ENCODE assay signal across 17 cellular contexts in genomic region chr10:113347508-113347907, GRCh38.
DNase-seq lines count a peak whose midpoint lies in the region; ATAC-seq and TF ChIP-seq lines count a peak whose summit lies in the region.
"Had no signal": no experiment of that assay in that cellular context is flagged by ENCODE, and none has a peak within 500 bp of the region (broad histone marks: within the 10 kb centered on the region; RNA-seq: fewer than 3 reads in every experiment).

No MANE protein-coding gene starts in this region.

- H3K9me3 Mint-ChIP-seq in WTC11 = peaks cover 5% of the 10 kb centered on the region
- no peaks in the 10 kb centered on the region for H3K9me3 Mint-ChIP-seq in activated CD8-positive, alpha-beta T cell treated with anti-CD3 and anti-CD28 coated beads for 36 hours
- H3K9me3 Mint-ChIP-seq: CD4-positive, alpha-beta T cell; central memory CD8-positive, alpha-beta T cell; stimulated activated naive CD8-positive, alpha-beta T cell treated with anti-CD3 and anti-CD28 coated beads, Interleukin-15, amount 100 ng/mL, for 72 hours had no signal

- CTCF ChIA-PET in WTC11 (lab: Charles Lee) = interaction anchor here (2.5 kb wide), 1 partner anchor 37 kb away, joined by 9 read pairs; no protein-coding TSS in a partner anchor
- CTCF ChIA-PET in activated CD8-positive, alpha-beta T cell treated with anti-CD3 and anti-CD28 coated beads for 36 hours (lab: Charles Lee) = no interaction called here

- H3K27me3 ChIP-seq in right cardiac atrium (ENCODE audit: control insufficient read depth, insufficient read depth) = no peaks in the 10 kb centered on the region

- H3K4me1 ChIP-seq in right cardiac atrium (ENCODE audit: control insufficient read depth, insufficient read depth, low read length) = peaks cover 3% of the 10 kb centered on the region

- POLR2A ChIA-PET in WTC11 (lab: Charles Lee) = no interaction called here
- POLR2A ChIA-PET in activated CD8-positive, alpha-beta T cell treated with anti-CD3 and anti-CD28 coated beads for 36 hours (lab: Charles Lee) = no interaction called here

- no peak overlapping the region for H3K4me3 ChIP-seq in right cardiac atrium (ENCODE audit: low read length)
- H3K4me3 ChIP-seq: skin epidermis had no signal

- no peak overlapping the region for H3K27ac Mint-ChIP-seq in WTC11
- H3K27ac Mint-ChIP-seq in activated CD8-positive, alpha-beta T cell treated with anti-CD3 and anti-CD28 coated beads for 36 hours = no peak overlapping the region
- H3K27ac Mint-ChIP-seq: CD4-positive, alpha-beta T cell had no signal

- ATAC-seq in right cardiac atrium (peak; percentile 56 to 80), sciatic nerve (peak; percentile 57), WTC11 (no peak), HG03457 (IDR thresholded peaks at IDR 0.05; ENCODE audit: unreplicated experiment) (no peak)
- no peak for ATAC-seq in activated CD8-positive, alpha-beta T cell treated with anti-CD3 and anti-CD28 coated beads for 36 hours
- ATAC-seq: stimulated activated naive CD8-positive, alpha-beta T cell treated with anti-CD3 and anti-CD28 coated beads, Interleukin-15, amount 100 ng/mL, for 72 hours had no signal

- intact Hi-C loops in right cardiac atrium (cut with DNase I) = no loop called here
- intact Hi-C loops in sciatic nerve (cut with DNase I) = loop anchor here (10.0 kb wide), 1 partner anchor 1383 kb away; no protein-coding TSS in a partner anchor
- intact Hi-C loops in activated CD8-positive, alpha-beta T cell treated with anti-CD3 and anti-CD28 coated beads for 36 hours (cut with micrococcal nuclease) = no loop called here

- 54% methylated on average over 4 of the region's 4 CpGs for WGBS in right cardiac atrium

- H3K27me3 Mint-ChIP-seq in WTC11 (ENCODE audit: low read depth) = no peaks in the 10 kb centered on the region; the same call in 1 of the 2 replicates
- H3K27me3 Mint-ChIP-seq in activated CD8-positive, alpha-beta T cell treated with anti-CD3 and anti-CD28 coated beads for 36 hours = no peaks in the 10 kb centered on the region
- H3K27me3 Mint-ChIP-seq: CD4-positive, alpha-beta T cell; stimulated activated naive CD8-positive, alpha-beta T cell treated with anti-CD3 and anti-CD28 coated beads, Interleukin-15, amount 100 ng/mL, for 72 hours had no signal

- H3K9me3 ChIP-seq in right cardiac atrium (ENCODE audit: control insufficient read depth, low read length) = no peaks in the 10 kb centered on the region

- peaks cover 28% of the 10 kb centered on the region for H3K4me1 Mint-ChIP-seq in WTC11
- no peaks in the 10 kb centered on the region for H3K4me1 Mint-ChIP-seq in activated CD8-positive, alpha-beta T cell treated with anti-CD3 and anti-CD28 coated beads for 36 hours (ENCODE audit: low read depth)
- H3K4me1 Mint-ChIP-seq: central memory CD8-positive, alpha-beta T cell; stimulated activated naive CD8-positive, alpha-beta T cell treated with anti-CD3 and anti-CD28 coated beads, Interleukin-15, amount 100 ng/mL, for 72 hours had no signal

- no peaks in the 10 kb centered on the region; the same call in 1 of the 2 replicates for H3K36me3 Mint-ChIP-seq in WTC11
- H3K36me3 Mint-ChIP-seq in activated CD8-positive, alpha-beta T cell treated with anti-CD3 and anti-CD28 coated beads for 36 hours (ENCODE audit: low read depth) = no peaks in the 10 kb centered on the region

- DNase-seq in Ammon's horn (ENCODE audit: low spot score) (peak; percentile 52), OCI-M1 (lab: John Stamatoyannopoulos, UW) (peak; percentile 14), right cardiac atrium (peak in 2 of 3 donors; percentile 18 to 56), sciatic nerve (ENCODE audit: low spot score) (no peak), WTC11 (ENCODE audit: low spot score) (no peak), AG08396 (ENCODE audit: low spot score) (no peak)
- no peak for DNase-seq in activated CD8-positive, alpha-beta T cell treated with anti-CD3 and anti-CD28 coated beads for 36 hours
- DNase-seq: amniotic stem cell; CD4-positive, alpha-beta T cell; erythroblast; NCI-H1092 treated with DMSO at 0.1 percent for 48 hours; NCI-H526; SIG-M5; stimulated activated naive CD8-positive, alpha-beta T cell treated with anti-CD3 and anti-CD28 coated beads, Interleukin-15, amount 100 ng/mL, for 72 hours had no signal

- H3K27ac ChIP-seq in right cardiac atrium (ENCODE audit: low read length) = no peak overlapping the region

- H3K4me3 Mint-ChIP-seq in WTC11 = no peak overlapping the region
- no peak overlapping the region for H3K4me3 Mint-ChIP-seq in activated CD8-positive, alpha-beta T cell treated with anti-CD3 and anti-CD28 coated beads for 36 hours
- H3K4me3 Mint-ChIP-seq: CD4-positive, alpha-beta T cell; central memory CD8-positive, alpha-beta T cell; stimulated activated naive CD8-positive, alpha-beta T cell treated with anti-CD3 and anti-CD28 coated beads, Interleukin-15, amount 100 ng/mL, for 72 hours had no signal

- TF ChIP-seq CTCF in WTC11 (IDR thresholded peaks at IDR 0.05) = no peak
- no peak for TF ChIP-seq CTCF in activated CD8-positive, alpha-beta T cell treated with anti-CD3 and anti-CD28 coated beads for 36 hours (IDR thresholded peaks at IDR 0.05)

TF ChIP-seq in WTC11, 78 proteins besides CTCF, POLR2A, EP300 and RAD21 (continues in another document):
- TF ChIP-seq CREM (CRISPR knock-in tag; IDR thresholded peaks at IDR 0.05) = no peak
- TF ChIP-seq ZNF532 (CRISPR knock-in tag; IDR thresholded peaks at IDR 0.05; ENCODE audit: borderline replicate concordance) = no peak
- TF ChIP-seq ZNF317 (CRISPR knock-in tag; IDR thresholded peaks at IDR 0.05; ENCODE audit: borderline replicate concordance, low read depth) = no peak
- no peak for TF ChIP-seq TCF7 (CRISPR knock-in tag; IDR thresholded peaks at IDR 0.05; ENCODE audit: low read depth)
- TF ChIP-seq AR (CRISPR knock-in tag; IDR thresholded peaks at IDR 0.05) = no peak
- no peak for TF ChIP-seq HMGA2 (CRISPR knock-in tag; IDR thresholded peaks at IDR 0.05)
- TF ChIP-seq SP1 (CRISPR knock-in tag; conservative IDR thresholded peaks at IDR 0.05) = no peak

Comparison
In these comparisons a context has a peak if more than half of its experiments do, and no peak if none do; other contexts are left out.
1. DNase-seq: peak in Ammon's horn (single experiment), OCI-M1 (single experiment) and right cardiac atrium (2 of 3); none in sciatic nerve (single experiment), WTC11 (single experiment), activated CD8-positive, alpha-beta T cell treated with anti-CD3 and anti-CD28 coated beads for 36 hours (single experiment) and AG08396 (single experiment).
2. ATAC-seq: peak in right cardiac atrium (2 of 2) and sciatic nerve (single experiment); none in WTC11 (single experiment), activated CD8-positive, alpha-beta T cell treated with anti-CD3 and anti-CD28 coated beads for 36 hours (single experiment) and HG03457 (single experiment).